ENCODE assay signal across 1 cellular context in the genomic region with DNA sequence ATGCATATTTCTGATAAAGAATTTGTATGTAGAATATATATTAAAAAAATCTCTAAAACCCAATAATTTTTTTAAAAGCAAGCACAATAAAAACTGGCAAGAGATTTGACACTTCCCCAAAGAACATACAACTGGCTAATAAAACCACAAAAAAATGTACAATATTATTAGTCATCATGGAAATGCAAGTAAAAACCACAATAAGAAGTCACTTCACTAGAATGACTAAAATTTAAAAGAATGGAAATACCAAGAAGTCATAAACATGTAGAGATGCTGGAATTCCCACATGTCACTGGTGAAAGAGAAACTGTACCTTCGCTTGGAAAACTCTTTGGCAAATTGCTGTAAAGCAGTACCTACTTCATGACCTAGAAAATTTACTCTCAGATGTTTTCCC.
TF ChIP-seq lines count a peak whose summit lies in the region.

No MANE protein-coding gene starts in this region.

TF ChIP-seq in SK-N-SH, 30 proteins besides CTCF, POLR2A, EP300 and RAD21 (continued from another document):
- TF ChIP-seq, protein P1, sequence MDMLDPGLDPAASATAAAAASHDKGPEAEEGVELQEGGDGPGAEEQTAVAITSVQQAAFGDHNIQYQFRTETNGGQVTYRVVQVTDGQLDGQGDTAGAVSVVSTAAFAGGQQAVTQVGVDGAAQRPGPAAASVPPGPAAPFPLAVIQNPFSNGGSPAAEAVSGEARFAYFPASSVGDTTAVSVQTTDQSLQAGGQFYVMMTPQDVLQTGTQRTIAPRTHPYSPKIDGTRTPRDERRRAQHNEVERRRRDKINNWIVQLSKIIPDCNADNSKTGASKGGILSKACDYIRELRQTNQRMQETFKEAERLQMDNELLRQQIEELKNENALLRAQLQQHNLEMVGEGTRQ (IDR thresholded peaks at IDR 0.05; ENCODE audit: borderline replicate concordance, low read depth, low read length), result no peak
- TF ChIP-seq, protein P2, sequence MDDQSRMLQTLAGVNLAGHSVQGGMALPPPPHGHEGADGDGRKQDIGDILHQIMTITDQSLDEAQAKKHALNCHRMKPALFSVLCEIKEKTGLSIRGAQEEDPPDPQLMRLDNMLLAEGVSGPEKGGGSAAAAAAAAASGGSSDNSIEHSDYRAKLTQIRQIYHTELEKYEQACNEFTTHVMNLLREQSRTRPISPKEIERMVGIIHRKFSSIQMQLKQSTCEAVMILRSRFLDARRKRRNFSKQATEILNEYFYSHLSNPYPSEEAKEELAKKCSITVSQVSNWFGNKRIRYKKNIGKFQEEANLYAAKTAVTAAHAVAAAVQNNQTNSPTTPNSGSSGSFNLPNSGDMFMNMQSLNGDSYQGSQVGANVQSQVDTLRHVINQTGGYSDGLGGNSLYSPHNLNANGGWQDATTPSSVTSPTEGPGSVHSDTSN (IDR thresholded peaks at IDR 0.05), result no peak
- TF ChIP-seq FOXJ3 (CRISPR knock-in tag; IDR thresholded peaks at IDR 0.05) (no peak), SIN3A (IDR thresholded peaks at IDR 0.05; ENCODE audit: borderline replicate concordance, low read depth, low read length) (no peak), GABPA (IDR thresholded peaks at IDR 0.05; ENCODE audit: low read depth) (no peak), MEF2A (IDR thresholded peaks at IDR 0.05; ENCODE audit: borderline replicate concordance, low read depth) (no peak)
- TF ChIP-seq, protein P3, sequence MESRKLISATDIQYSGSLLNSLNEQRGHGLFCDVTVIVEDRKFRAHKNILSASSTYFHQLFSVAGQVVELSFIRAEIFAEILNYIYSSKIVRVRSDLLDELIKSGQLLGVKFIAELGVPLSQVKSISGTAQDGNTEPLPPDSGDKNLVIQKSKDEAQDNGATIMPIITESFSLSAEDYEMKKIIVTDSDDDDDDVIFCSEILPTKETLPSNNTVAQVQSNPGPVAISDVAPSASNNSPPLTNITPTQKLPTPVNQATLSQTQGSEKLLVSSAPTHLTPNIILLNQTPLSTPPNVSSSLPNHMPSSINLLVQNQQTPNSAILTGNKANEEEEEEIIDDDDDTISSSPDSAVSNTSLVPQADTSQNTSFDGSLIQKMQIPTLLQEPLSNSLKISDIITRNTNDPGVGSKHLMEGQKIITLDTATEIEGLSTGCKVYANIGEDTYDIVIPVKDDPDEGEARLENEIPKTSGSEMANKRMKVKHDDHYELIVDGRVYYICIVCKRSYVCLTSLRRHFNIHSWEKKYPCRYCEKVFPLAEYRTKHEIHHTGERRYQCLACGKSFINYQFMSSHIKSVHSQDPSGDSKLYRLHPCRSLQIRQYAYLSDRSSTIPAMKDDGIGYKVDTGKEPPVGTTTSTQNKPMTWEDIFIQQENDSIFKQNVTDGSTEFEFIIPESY (IDR thresholded peaks at IDR 0.05; ENCODE audit: borderline replicate concordance, low read depth), result no peak
- TF ChIP-seq, protein P4, sequence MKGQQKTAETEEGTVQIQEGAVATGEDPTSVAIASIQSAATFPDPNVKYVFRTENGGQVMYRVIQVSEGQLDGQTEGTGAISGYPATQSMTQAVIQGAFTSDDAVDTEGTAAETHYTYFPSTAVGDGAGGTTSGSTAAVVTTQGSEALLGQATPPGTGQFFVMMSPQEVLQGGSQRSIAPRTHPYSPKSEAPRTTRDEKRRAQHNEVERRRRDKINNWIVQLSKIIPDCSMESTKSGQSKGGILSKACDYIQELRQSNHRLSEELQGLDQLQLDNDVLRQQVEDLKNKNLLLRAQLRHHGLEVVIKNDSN (IDR thresholded peaks at IDR 0.05; ENCODE audit: borderline replicate concordance, low read depth), result no peak
